In genomic region chr7:6234384-6234783, GRCh38 we compare ENCODE assay signal across 17 cellular contexts. TPM values are rescaled to one million over a fixed set of nuclear protein-coding genes. Genes with fewer than 3 reads are reported as not detected.
DNase-seq lines count a peak whose midpoint lies in the region; ATAC-seq, FAIRE-seq and TF ChIP-seq lines count a peak whose summit lies in the region.
"Had no signal": no experiment of that assay in that cellular context is flagged by ENCODE, and none has a peak within 500 bp of the region (broad histone marks: within the 10 kb centered on the region; RNA-seq: fewer than 3 reads in every experiment).

No MANE protein-coding gene starts in this region.

- peaks cover 40% of the 10 kb centered on the region for H3K79me2 ChIP-seq in GM12878 (ENCODE audit: control insufficient read depth, insufficient read depth, low read length)

- H3K9ac ChIP-seq in GM12878 (ENCODE audit: control insufficient read depth, insufficient read depth, low read length): no peak overlapping the region

- no peaks in the 10 kb centered on the region for H4K20me1 ChIP-seq in GM12878 (ENCODE audit: control insufficient read depth, insufficient read depth)

- no peak for TF ChIP-seq CTCF in GM12878 (IDR thresholded peaks at IDR 0.05 in 2 of 3, conservative IDR thresholded peaks at IDR 0.05 in 1 of 3; ENCODE audit: control insufficient read depth in 2 of 3, extremely low read depth in 1 of 3, insufficient read depth in 1 of 3, low read depth in 3 of 3, low read length in 3 of 3)
- no peak for TF ChIP-seq CTCF in vagina (IDR thresholded peaks at IDR 0.05)
- TF ChIP-seq CTCF in prostate gland (IDR thresholded peaks at IDR 0.05): no peak

- H3K27me3 ChIP-seq in GM12878 (replicated peaks in 1 of 2; ENCODE audit: control insufficient read depth in 2 of 2, insufficient read depth in 2 of 2, low read length in 1 of 2) (no peaks in the 10 kb centered on the region), vagina (no peaks in the 10 kb centered on the region), MG63 (no peaks in the 10 kb centered on the region), prostate gland (replicated peaks; ENCODE audit: insufficient read depth) (no peaks in the 10 kb centered on the region)
- H3K27me3 ChIP-seq: spleen, upper lobe of left lung had no signal

- H3K27ac Mint-ChIP-seq in activated CD4-positive, alpha-beta T cell treated with anti-CD3 and anti-CD28 coated beads, Interleukin-2, amount 10 ng/mL, durations not matched to agents 24 days and 14 days: no peak overlapping the region

- peaks cover 5% of the 10 kb centered on the region for H3K4me1 Mint-ChIP-seq in activated CD4-positive, alpha-beta T cell treated with anti-CD3 and anti-CD28 coated beads, Interleukin-2, amount 10 ng/mL, durations not matched to agents 24 days and 14 days

- no peaks in the 10 kb centered on the region for H3K36me3 Mint-ChIP-seq in activated CD4-positive, alpha-beta T cell treated with anti-CD3 and anti-CD28 coated beads, Interleukin-2, amount 10 ng/mL, durations not matched to agents 24 days and 14 days (ENCODE audit: low read depth)

- H3K27me3 Mint-ChIP-seq in activated CD4-positive, alpha-beta T cell treated with anti-CD3 and anti-CD28 coated beads, Interleukin-2, amount 10 ng/mL, durations not matched to agents 24 days and 14 days: peaks cover 45% of the 10 kb centered on the region

- H3K27ac ChIP-seq in GM12878 (ENCODE audit: control insufficient read depth, insufficient read depth) (peak overlapping the region; percentile 37; the same call in 1 of the 2 replicates), vagina (no peak overlapping the region), prostate gland (no peak overlapping the region)
- H3K27ac ChIP-seq: A549, coronary artery, PC-9, spleen, upper lobe of left lung had no signal

- 43% methylated on average over 6 of the region's 6 CpGs for WGBS in GM12878 (ENCODE audit: insufficient coverage, insufficient replicate concordance, low lambda C conversion rate, missing lambda C conversion rate)
- WGBS in prostate gland: 98% methylated on average over 6 of the region's 6 CpGs

- H3K4me2 ChIP-seq in GM12878 (ENCODE audit: control insufficient read depth, insufficient read depth): peak overlapping the region; percentile 49; the same call in 1 of the 2 replicates
- H3K4me2 ChIP-seq: A549, PC-9 had no signal

- TF ChIP-seq POLR2A in GM12878 (IDR thresholded peaks at IDR 0.05; ENCODE audit: low read depth, low read length) (no peak), vagina (IDR thresholded peaks at IDR 0.05) (no peak), prostate gland (IDR thresholded peaks at IDR 0.05) (no peak)

- no peak overlapping the region for H2AFZ ChIP-seq in GM12878 (ENCODE audit: control insufficient read depth, low read depth, low read length)
- H2AFZ ChIP-seq: PC-9 had no signal

- SMC1A ChIA-PET in GM12878 (lab: Charles Lee; ENCODE audit: uncharacterized antibody, unreplicated experiment): interaction anchor here (0.8 to 3.4 kb wide), 4 partner anchors 12 to 28 kb away, joined by 3 to 11 read pairs (median 5); no protein-coding TSS in a partner anchor

- H3K9me3 ChIP-seq in GM12878 (replicated peaks; ENCODE audit: control insufficient read depth, insufficient read depth, low read length) (no peaks in the 10 kb centered on the region), vagina (no peaks in the 10 kb centered on the region), MG63 (no peaks in the 10 kb centered on the region), prostate gland (no peaks in the 10 kb centered on the region)
- H3K9me3 ChIP-seq: A549, spleen, upper lobe of left lung had no signal

- POLR2A ChIA-PET in GM12878 (lab: Charles Lee): no interaction called here

- H3K4me1 ChIP-seq in GM12878 (ENCODE audit: control insufficient read depth, insufficient read depth, low read length) (peaks cover 7% of the 10 kb centered on the region), vagina (peaks cover 20% of the 10 kb centered on the region), prostate gland (replicated peaks) (no peaks in the 10 kb centered on the region)

- ATAC-seq in GM18868 (IDR thresholded peaks at IDR 0.05; ENCODE audit: unreplicated experiment) (peak; percentile 89), HG03095 (IDR thresholded peaks at IDR 0.05; ENCODE audit: unreplicated experiment) (peak; percentile 59), GM12878 (peak; percentile 79)
- ATAC-seq: A549 had no signal

- no peaks in the 10 kb centered on the region for H3K9me3 Mint-ChIP-seq in activated CD4-positive, alpha-beta T cell treated with anti-CD3 and anti-CD28 coated beads, Interleukin-2, amount 10 ng/mL, durations not matched to agents 24 days and 14 days

- DNase-seq in activated CD4-positive, alpha-beta T cell treated with anti-CD3 and anti-CD28 coated beads for 48 hours: peak; percentile 19
- no peak for DNase-seq in activated CD4-positive, alpha-beta T cell treated with anti-CD3 and anti-CD28 coated beads, Interleukin-2, amount 10 ng/mL, durations not matched to agents 24 days and 14 days
- no peak for DNase-seq in GM12878 (ENCODE audit: low read depth, low spot score)
- no peak for DNase-seq in vagina (ENCODE audit: extremely low spot score in 2 of 2)
- no peak for DNase-seq in MG63
- DNase-seq in prostate gland (ENCODE audit: low spot score): no peak
- DNase-seq: MM.1S, nucleus accumbens, PC-9, spleen, SW 1271, upper lobe of left lung had no signal

- no peak for TF ChIP-seq EP300 in GM12878 (IDR thresholded peaks at IDR 0.05; ENCODE audit: borderline replicate concordance in 1 of 2, control insufficient read depth in 1 of 2, low read depth in 2 of 2, low read length in 2 of 2)

- BruUV-seq in GM12878 (replicated peaks; lab: Mats Ljungman, UMichigan): no TSS peak

- FAIRE-seq in GM12878 (lab: Jason Lieb, UNC): no peak
- FAIRE-seq: A549 had no signal

- H3K36me3 ChIP-seq in GM12878 (ENCODE audit: control insufficient read depth in 2 of 2, insufficient read depth in 2 of 2, low read length in 1 of 2): no peaks in the 10 kb centered on the region; a peak in 1 of 4 replicates
- H3K36me3 ChIP-seq in vagina: no peaks in the 10 kb centered on the region
- no peaks in the 10 kb centered on the region; the same call in 1 of the 2 replicates for H3K36me3 ChIP-seq in MG63
- no peaks in the 10 kb centered on the region for H3K36me3 ChIP-seq in prostate gland
- H3K36me3 ChIP-seq: spleen, upper lobe of left lung had no signal

- in situ Hi-C loops in GM12878 (cut with MboI): no loop called here

- RAD21 ChIA-PET in GM12878 (lab: Charles Lee; ENCODE audit: unreplicated experiment): interaction anchor here (0.6 to 2.0 kb wide), 5 partner anchors 13 to 28 kb away, joined by 5 to 10 read pairs (median 6); no protein-coding TSS in a partner anchor

- no peak overlapping the region for H3K4me3 ChIP-seq in GM12878
- H3K4me3 ChIP-seq in vagina: no peak overlapping the region
- no peak overlapping the region for H3K4me3 ChIP-seq in MG63
- no peak overlapping the region for H3K4me3 ChIP-seq in prostate gland
- H3K4me3 ChIP-seq: A549, coronary artery, lung, PC-9, spleen, upper lobe of left lung had no signal

- H3K4me3 Mint-ChIP-seq in activated CD4-positive, alpha-beta T cell treated with anti-CD3 and anti-CD28 coated beads, Interleukin-2, amount 10 ng/mL, durations not matched to agents 24 days and 14 days: no peak overlapping the region

- TF ChIP-seq RAD21 in GM12878 (IDR thresholded peaks at IDR 0.05; ENCODE audit: insufficient read depth, low read depth, low read length): peak; percentile 23; the same call in 1 of the 2 replicates

- CTCF ChIA-PET in GM12878 (lab: Yijun Ruan, JAX): interaction anchor here (1.1 to 5.3 kb wide), 3 partner anchors 9 to 36 kb away, joined by 3 to 18 read pairs (median 4); no protein-coding TSS in a partner anchor

- intact Hi-C loops in activated CD4-positive, alpha-beta T cell treated with anti-CD3 and anti-CD28 coated beads, Interleukin-2, amount 10 ng/mL, durations not matched to agents 24 days and 14 days (cut with micrococcal nuclease): no loop called here
- intact Hi-C loops in GM12878 (cut with micrococcal nuclease; ENCODE audit: unreplicated experiment) (no loop called here), vagina (cut with DNase I) (no loop called here), prostate gland (cut with DNase I) (no loop called here)

TF ChIP-seq in GM12878, 131 proteins besides CTCF, POLR2A, EP300 and RAD21 (continues in another document):
- no peak for TF ChIP-seq IKZF1 (conservative IDR thresholded peaks at IDR 0.05)

RNA-seq across cellular contexts. Expression of gene CYTH3, which starts 38.0 kb away (rescaled TPM):
- 0.65 and 1.3 TPM in 2 replicates for total RNA-seq in activated CD4-positive, alpha-beta T cell treated with anti-CD3 and anti-CD28 coated beads, Interleukin-2, amount 10 ng/mL, durations not matched to agents 24 days and 14 days
- 68.4 and 72.9 TPM in 2 replicates for total RNA-seq in GM12878 (2013; cell fraction: nucleolus; rRNA removed)
- total RNA-seq in GM12878 (2014; rRNA removed) (16.7 and 19.8 TPM in 2 replicates), GM12878 (2014; rRNA removed; fragmentation: Illumina TruSeq; extraction: Trizol) (12.9 and 13.1 TPM in 2 replicates), GM12878 (2021) (20.8 and 23.9 TPM in 2 replicates), vagina (29.5 TPM), prostate gland (10 to 100 TPM; 12.3 to 37.7 TPM)
- 7.7 TPM for polyA plus RNA-seq in GM12878 (2011; ENCODE audit: low read depth)
- polyA plus RNA-seq in GM12878 (2011; rRNA removed) (16.1 and 28.2 TPM in 2 replicates), GM12878 (2014; fragmentation: Illumina TruSeq; extraction: Trizol) (12.2 and 16.6 TPM in 2 replicates), GM12878 (2014; fragmentation: Nextera tagmentation; extraction: Ambion mirVana) (1 to 10 TPM in 1 of 2 experiments, under 1 TPM in 1; 0.45 to 1.4 TPM), GM12878 (2014; rRNA removed) (27.4 and 32.3 TPM in 2 replicates), GM12878 (2016; fragmentation: Nextera tagmentation; extraction: Ambion mirVana) (10 to 100 TPM; 13.8 to 14.8 TPM)
- polyA plus RNA-seq in GM12878 (2011; cell fraction: cytosol; rRNA removed): 21.5 and 26.0 TPM in 2 replicates
- polyA plus RNA-seq in GM12878 (2011; cell fraction: nucleus; rRNA removed): 69.2 and 77.0 TPM in 2 replicates
- polyA plus RNA-seq in GM12878 (2012): 14.2 and 17.9 TPM in 2 replicates
- polyA minus RNA-seq in GM12878 (2011; rRNA and poly(A)+ RNA removed): 12.1 and 17.7 TPM in 2 replicates
- polyA minus RNA-seq in GM12878 (2011; cell fraction: cytosol; rRNA and poly(A)+ RNA removed): 6.7 TPM in 2 replicates
- polyA minus RNA-seq in GM12878 (2011; cell fraction: nucleus; rRNA and poly(A)+ RNA removed): 18.3 and 25.9 TPM in 2 replicates
- 35.3 and 40.5 TPM in 2 replicates for total RNA-seq in MG63 (2014; rRNA removed; shearing (Covaris generic); ENCODE audit: low replicate concordance)
